Comparison of ENCODE assay signal across 9 cellular contexts in the genomic region with DNA sequence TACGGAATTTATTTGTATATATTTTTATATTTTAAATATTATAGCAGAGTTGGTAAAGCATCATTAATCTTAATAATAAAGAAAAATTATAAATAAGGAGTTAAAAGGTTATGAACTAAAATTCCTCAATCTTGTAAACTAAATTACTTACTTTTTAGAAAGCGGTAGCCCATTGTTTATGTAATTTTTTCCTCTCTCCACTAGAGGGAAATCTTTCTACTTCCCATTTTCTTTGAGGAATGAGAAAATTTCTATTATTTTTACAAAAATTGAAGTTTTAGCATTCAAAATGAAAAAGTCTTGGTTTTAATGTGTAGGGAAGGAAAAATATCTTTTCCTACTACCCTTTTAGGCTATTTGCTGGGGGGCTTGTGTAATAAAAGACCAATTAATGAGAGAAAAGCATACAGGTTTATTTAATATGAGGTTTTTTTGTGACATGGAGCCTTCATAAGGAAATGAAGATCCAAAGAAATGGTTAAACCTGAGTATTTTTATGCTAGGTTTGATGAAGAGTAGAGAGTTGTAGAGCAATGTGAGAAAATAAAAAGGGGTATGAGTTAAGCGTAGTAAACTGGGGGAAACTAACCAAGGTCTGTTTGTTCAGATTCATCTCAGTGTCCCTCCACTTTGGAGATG.
DNase-seq lines count a peak whose midpoint lies in the region; ATAC-seq, FAIRE-seq and TF ChIP-seq lines count a peak whose summit lies in the region.
"Had no signal": no experiment of that assay in that cellular context is flagged by ENCODE, and none has a peak within 500 bp of the region (broad histone marks: within the 10 kb centered on the region; RNA-seq: fewer than 3 reads in every experiment).

No MANE protein-coding gene starts in this region.

- 80 to 83% (median 82%) methylated on average over 3 of the region's 3 CpGs for WGBS in stomach, 5 donors

- H4K20me1 ChIP-seq in astrocyte (ENCODE audit: insufficient read depth, low read length): no peaks in the 10 kb centered on the region

- TF ChIP-seq CTCF in astrocyte (IDR thresholded peaks at IDR 0.05; ENCODE audit: insufficient read depth, low read depth, low read length): peak; percentile 32
- TF ChIP-seq CTCF in mesothelial cell of epicardium (IDR thresholded peaks at IDR 0.05; ENCODE audit: unreplicated experiment): peak; percentile 70
- peak in 1 of 7 experiments; percentile 29 for TF ChIP-seq CTCF in stomach (IDR thresholded peaks at IDR 0.05)

- H3K4me1 Mint-ChIP-seq in astrocyte (ENCODE audit: low read depth, unreplicated experiment) (no peaks in the 10 kb centered on the region), mesothelial cell of epicardium (peaks cover 4% of the 10 kb centered on the region)

- H3K36me3 Mint-ChIP-seq in astrocyte (ENCODE audit: low read depth, unreplicated experiment): no peaks in the 10 kb centered on the region
- peaks cover 20% of the 10 kb centered on the region for H3K36me3 Mint-ChIP-seq in mesothelial cell of epicardium

- no peak for TF ChIP-seq POLR2A in stomach (IDR thresholded peaks at IDR 0.05)

- intact Hi-C loops in stomach (cut with DNase I; ENCODE audit: low total_unique reads): no loop called here

- H3K36me3 ChIP-seq in astrocyte (ENCODE audit: insufficient read depth, low read length) (peaks cover 6% of the 10 kb centered on the region), stomach (peaks cover 8 to 76% (median 63%) of the 10 kb centered on the region in 4 donors)

- TF ChIP-seq EP300 in stomach (IDR thresholded peaks at IDR 0.05): no peak

- H3K4me3 ChIP-seq in astrocyte (ENCODE audit: insufficient read depth, low read depth, low read length) (no peak overlapping the region), stomach (no peak overlapping the region)

- H3K27me3 ChIP-seq in astrocyte (ENCODE audit: insufficient read depth, low read length) (no peaks in the 10 kb centered on the region), stomach (no peaks in the 10 kb centered on the region)

- no peaks in the 10 kb centered on the region for H3K4me1 ChIP-seq in astrocyte (ENCODE audit: insufficient read depth, low read length)
- no peaks in the 10 kb centered on the region for H3K4me1 ChIP-seq in stomach

- H3K4me3 Mint-ChIP-seq in astrocyte (ENCODE audit: unreplicated experiment) (no peak overlapping the region), mesothelial cell of epicardium (no peak overlapping the region)
- H3K4me3 Mint-ChIP-seq: activated naive CD8-positive, alpha-beta T cell had no signal

- H3K9me3 ChIP-seq in astrocyte (ENCODE audit: insufficient read depth, low read depth, low read length): no peaks in the 10 kb centered on the region
- no peaks in the 10 kb centered on the region for H3K9me3 ChIP-seq in stomach

- H3K9me3 Mint-ChIP-seq in astrocyte (ENCODE audit: unreplicated experiment) (no peaks in the 10 kb centered on the region), mesothelial cell of epicardium (no peaks in the 10 kb centered on the region)

- ATAC-seq in HG02970 (IDR thresholded peaks at IDR 0.05; ENCODE audit: low FRiP score, unreplicated experiment) (no peak), GM21619 (IDR thresholded peaks at IDR 0.05; ENCODE audit: unreplicated experiment) (no peak)

- no peak for FAIRE-seq in astrocyte (lab: Jason Lieb, UNC)

- H3K27me3 Mint-ChIP-seq in astrocyte (ENCODE audit: low read depth, unreplicated experiment) (no peaks in the 10 kb centered on the region), mesothelial cell of epicardium (ENCODE audit: low read depth) (no peaks in the 10 kb centered on the region)
- H3K27me3 Mint-ChIP-seq: activated naive CD8-positive, alpha-beta T cell had no signal

- H3K27ac ChIP-seq in astrocyte (ENCODE audit: low read depth, low read length): no peak overlapping the region
- no peak overlapping the region for H3K27ac ChIP-seq in stomach

- no peak overlapping the region for H3K27ac Mint-ChIP-seq in astrocyte (ENCODE audit: unreplicated experiment)
- H3K27ac Mint-ChIP-seq in mesothelial cell of epicardium: no peak overlapping the region
- H3K27ac Mint-ChIP-seq: activated naive CD8-positive, alpha-beta T cell had no signal

- DNase-seq in DMS53 (lab: John Stamatoyannopoulos, UW) (peak; percentile 27), Kasumi-1 (lab: John Stamatoyannopoulos, UW) (peak; percentile 43 to 55), astrocyte (ENCODE audit: low read depth) (no peak), mesothelial cell of epicardium (ENCODE audit: low spot score in 2 of 2, unreplicated experiment in 2 of 2) (no peak), stomach (no peak), activated T-cell treated with anti-CD3 and anti-CD28 coated beads for 4 hours (no peak)

- H2AFZ ChIP-seq in astrocyte (ENCODE audit: low read depth, low read length): no peak overlapping the region

- H3K4me2 ChIP-seq in astrocyte (ENCODE audit: low read length): no peak overlapping the region

- no peak overlapping the region for H3K9ac ChIP-seq in astrocyte (ENCODE audit: low read length)

- H3K79me2 ChIP-seq in astrocyte (ENCODE audit: insufficient read depth, low read length): no peaks in the 10 kb centered on the region

Comparison
In these comparisons a context has a peak if more than half of its experiments do, and no peak if none do; other contexts are left out.
1. DNase-seq: peak in DMS53 (single experiment) and Kasumi-1 (2 of 2); none in astrocyte (single experiment), mesothelial cell of epicardium (0 of 2), stomach (single experiment) and activated T-cell treated with anti-CD3 and anti-CD28 coated beads for 4 hours (single experiment).